In the genomic region with DNA sequence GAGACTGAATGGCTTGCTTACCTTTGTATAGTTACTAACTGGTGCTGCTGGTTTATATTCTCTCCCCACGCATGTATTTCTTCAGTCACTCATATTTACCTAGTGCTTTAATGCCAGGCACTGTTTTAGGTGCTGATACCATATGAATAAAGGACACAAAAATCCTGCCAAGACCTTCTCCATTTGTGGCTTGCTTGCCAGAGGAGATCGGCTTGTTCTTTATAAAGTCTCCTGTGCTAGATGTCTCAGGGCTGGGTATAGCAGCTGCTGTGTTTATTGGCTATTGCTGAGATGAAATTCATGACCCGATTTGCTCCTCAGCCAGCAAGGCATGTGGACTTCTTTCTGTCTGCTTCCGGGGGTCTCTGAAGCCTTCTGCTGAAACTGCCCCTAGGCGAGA, we compare ENCODE assay signal across 12 cellular contexts. TPM values are rescaled to one million over a fixed set of nuclear protein-coding genes. Genes with fewer than 3 reads are reported as not detected.
A peak's percentile ranks its signal among the peaks of the same experiment; 100 is the strongest.
DNase-seq lines count a peak whose midpoint lies in the region; TF ChIP-seq lines count a peak whose summit lies in the region.
"Had no signal": no experiment of that assay in that cellular context is flagged by ENCODE, and none has a peak within 500 bp of the region (broad histone marks: within the 10 kb centered on the region; RNA-seq: fewer than 3 reads in every experiment).

No MANE protein-coding gene starts in this region.

- H3K36me3 Mint-ChIP-seq in activated T-helper 1 cell treated with anti-CD3 and anti-CD28 coated beads, Interleukin-12 subunit alpha, Interleukin-12 subunit beta, Interleukin-2, Interleukin-4 antibody, amounts not matched to agents 30 ng/mL and 10 ng/mL and 1 ng/mL, durations not matched to agents 14 hours and 24 hours and 36 hours (ENCODE audit: low read depth), result peaks cover 62% of the 10 kb centered on the region
- no peaks in the 10 kb centered on the region for H3K36me3 Mint-ChIP-seq in Calu3 (ENCODE audit: insufficient read depth, unreplicated experiment)

- BruUV-seq in Calu3 (replicated peaks; lab: Mats Ljungman, UMichigan), result no TSS peak

- H3K4me1 ChIP-seq in iPS-18a (ENCODE audit: control insufficient read depth, low read depth, low read length) (peaks cover 9% of the 10 kb centered on the region), rectal smooth muscle tissue (ENCODE audit: control insufficient read depth, insufficient read depth, low read length) (no peaks in the 10 kb centered on the region)

- CTCF ChIA-PET in Calu3 (lab: Charles Lee), result interaction anchor here (0.8 kb wide), 1 partner anchor 9 kb away, joined by 3 read pairs; no protein-coding TSS in a partner anchor

- no peaks in the 10 kb centered on the region for H3K9me3 Mint-ChIP-seq in activated T-helper 1 cell treated with anti-CD3 and anti-CD28 coated beads, Interleukin-12 subunit alpha, Interleukin-12 subunit beta, Interleukin-2, Interleukin-4 antibody, amounts not matched to agents 30 ng/mL and 10 ng/mL and 1 ng/mL, durations not matched to agents 14 hours and 24 hours and 36 hours
- no peaks in the 10 kb centered on the region for H3K9me3 Mint-ChIP-seq in Calu3 (ENCODE audit: low read depth, unreplicated experiment)

- H3K27me3 ChIP-seq in iPS-18a (ENCODE audit: control insufficient read depth, insufficient read depth, low read length) (no peaks in the 10 kb centered on the region), rectal smooth muscle tissue (ENCODE audit: control insufficient read depth, insufficient read depth, low read length) (no peaks in the 10 kb centered on the region)
- H3K27me3 ChIP-seq: BE2C had no signal

- peak overlapping the region; percentile 79 for H3K27ac ChIP-seq in C4-2B
- peak overlapping the region; percentile 10 for H3K27ac ChIP-seq in iPS-18a (ENCODE audit: low read length)
- H3K27ac ChIP-seq in rectal smooth muscle tissue (ENCODE audit: low read depth, low read length), result peak overlapping the region; percentile 34
- H3K27ac ChIP-seq: WERI-Rb-1 had no signal

- peaks cover 17% of the 10 kb centered on the region for H3K4me1 Mint-ChIP-seq in activated T-helper 1 cell treated with anti-CD3 and anti-CD28 coated beads, Interleukin-12 subunit alpha, Interleukin-12 subunit beta, Interleukin-2, Interleukin-4 antibody, amounts not matched to agents 30 ng/mL and 10 ng/mL and 1 ng/mL, durations not matched to agents 14 hours and 24 hours and 36 hours (ENCODE audit: low read depth)
- H3K4me1 Mint-ChIP-seq in Calu3 (ENCODE audit: low read depth, unreplicated experiment), result no peaks in the 10 kb centered on the region

- intact Hi-C loops in activated T-helper 1 cell treated with anti-CD3 and anti-CD28 coated beads, Interleukin-12 subunit alpha, Interleukin-12 subunit beta, Interleukin-2, Interleukin-4 antibody, amounts not matched to agents 30 ng/mL and 10 ng/mL and 1 ng/mL, durations not matched to agents 14 hours and 24 hours and 36 hours (cut with micrococcal nuclease), result no loop called here
- intact Hi-C loops in Calu3 (cut with micrococcal nuclease; ENCODE audit: unreplicated experiment), result no loop called here

- H3K27ac Mint-ChIP-seq in activated T-helper 1 cell treated with anti-CD3 and anti-CD28 coated beads, Interleukin-12 subunit alpha, Interleukin-12 subunit beta, Interleukin-2, Interleukin-4 antibody, amounts not matched to agents 30 ng/mL and 10 ng/mL and 1 ng/mL, durations not matched to agents 14 hours and 24 hours and 36 hours, result peak overlapping the region; percentile 21
- H3K27ac Mint-ChIP-seq in Calu3 (ENCODE audit: unreplicated experiment), result no peak overlapping the region

- H3K9ac ChIP-seq in iPS-18a (ENCODE audit: low read length), result no peak overlapping the region
- no peak overlapping the region for H3K9ac ChIP-seq in rectal smooth muscle tissue (ENCODE audit: low read length)

- TF ChIP-seq CTCF in C4-2B (conservative IDR thresholded peaks at IDR 0.05) (no peak), Calu3 (IDR thresholded peaks at IDR 0.05; ENCODE audit: unreplicated experiment) (no peak)

- no peaks in the 10 kb centered on the region for H3K9me3 ChIP-seq in iPS-18a (ENCODE audit: control insufficient read depth, low read depth, low read length)
- H3K9me3 ChIP-seq: BE2C had no signal

- no peaks in the 10 kb centered on the region for H3K27me3 Mint-ChIP-seq in activated T-helper 1 cell treated with anti-CD3 and anti-CD28 coated beads, Interleukin-12 subunit alpha, Interleukin-12 subunit beta, Interleukin-2, Interleukin-4 antibody, amounts not matched to agents 30 ng/mL and 10 ng/mL and 1 ng/mL, durations not matched to agents 14 hours and 24 hours and 36 hours (ENCODE audit: insufficient read depth)
- H3K27me3 Mint-ChIP-seq in Calu3 (ENCODE audit: unreplicated experiment), result no peaks in the 10 kb centered on the region

- no peak overlapping the region for H3K4me3 Mint-ChIP-seq in activated T-helper 1 cell treated with anti-CD3 and anti-CD28 coated beads, Interleukin-12 subunit alpha, Interleukin-12 subunit beta, Interleukin-2, Interleukin-4 antibody, amounts not matched to agents 30 ng/mL and 10 ng/mL and 1 ng/mL, durations not matched to agents 14 hours and 24 hours and 36 hours
- no peak overlapping the region for H3K4me3 Mint-ChIP-seq in Calu3 (ENCODE audit: low read depth, unreplicated experiment)

- no peak for DNase-seq in activated T-helper 1 cell treated with anti-CD3 and anti-CD28 coated beads, Interleukin-12 subunit alpha, Interleukin-12 subunit beta, Interleukin-2, Interleukin-4 antibody, amounts not matched to agents 30 ng/mL and 10 ng/mL and 1 ng/mL, durations not matched to agents 14 hours and 24 hours and 36 hours (ENCODE audit: low spot score)
- DNase-seq in superior temporal gyrus (ENCODE audit: extremely low spot score) (no peak), SKM-1 (lab: John Stamatoyannopoulos, UW; ENCODE audit: unreplicated experiment) (no peak), SKM-1 treated with dmso at 0.1 percent for 144 hours (lab: John Stamatoyannopoulos, UW; ENCODE audit: unreplicated experiment) (no peak), Calu3 (no peak)
- DNase-seq: activated effector memory CD4-positive, alpha-beta T cell treated with anti-CD3 and anti-CD28 coated beads, Interleukin-2, amount 50 U/mL, for 16 hours; NCI-H1930; WERI-Rb-1 had no signal

- H3K4me3 ChIP-seq in iPS-18a (ENCODE audit: low read length) (no peak overlapping the region), rectal smooth muscle tissue (ENCODE audit: low read length) (no peak overlapping the region)

- H3K36me3 ChIP-seq in iPS-18a (ENCODE audit: control insufficient read depth, low read depth, low read length) (peaks cover 58% of the 10 kb centered on the region), rectal smooth muscle tissue (ENCODE audit: control insufficient read depth, insufficient read depth, low read length) (peaks cover 3% of the 10 kb centered on the region)

RNA-seq across cellular contexts. Expression of gene ST6GAL1, which starts 46.5 kb away (rescaled TPM):
- 147 and 148 TPM in 2 replicates for total RNA-seq in activated T-helper 1 cell treated with anti-CD3 and anti-CD28 coated beads, Interleukin-12 subunit alpha, Interleukin-12 subunit beta, Interleukin-2, Interleukin-4 antibody, amounts not matched to agents 30 ng/mL and 10 ng/mL and 1 ng/mL, durations not matched to agents 14 hours and 24 hours and 36 hours
- 14.4 and 20.4 TPM in 2 replicates for total RNA-seq in Calu3 (2022)

Comparison
In these comparisons a context has a peak if more than half of its experiments do, and no peak if none do; other contexts are left out.
1. H3K27ac ChIP-seq: peak in every context shown above with its lines; median percentile 79 in C4-2B; 34 in rectal smooth muscle tissue; 10 in iPS-18a.